In the genomic region with DNA sequence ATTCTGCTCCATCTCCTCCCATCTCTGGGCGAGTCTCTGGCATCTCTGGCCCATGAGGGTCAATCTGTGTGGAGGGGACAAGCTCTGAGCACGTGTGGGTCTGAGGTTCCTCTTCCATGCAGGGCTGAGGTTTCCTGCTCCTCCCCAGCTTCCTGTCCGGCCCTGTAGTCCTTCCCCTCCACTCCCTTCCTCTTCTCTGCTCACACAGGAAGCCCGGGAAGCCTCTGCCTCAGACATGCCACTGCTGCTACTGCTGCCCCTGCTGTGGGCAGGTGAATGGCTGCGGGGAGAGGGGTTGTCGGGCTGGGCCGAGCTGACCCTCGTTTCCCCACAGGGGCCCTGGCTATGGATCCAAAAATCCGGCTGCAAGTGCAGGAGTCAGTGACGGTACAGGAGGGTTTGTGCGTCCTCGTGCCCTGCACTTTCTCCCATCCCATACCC, we compare ENCODE assay signal across 15 cellular contexts. TPM values are rescaled to one million over a fixed set of nuclear protein-coding genes. Genes with fewer than 3 reads are reported as not detected.
A peak's percentile ranks its signal among the peaks of the same experiment; 100 is the strongest.
DNase-seq lines count a peak whose midpoint lies in the region; ATAC-seq and TF ChIP-seq lines count a peak whose summit lies in the region.
"Not testable (repeated sequence)": the region's sequence is repeated elsewhere in the genome, so short reads cannot be mapped to it uniquely, and the experiment has no call there.
"Had no signal": no experiment of that assay in that cellular context is flagged by ENCODE, and none has a peak within 500 bp of the region (broad histone marks: within the 10 kb centered on the region; RNA-seq: fewer than 3 reads in every experiment).

No MANE protein-coding gene starts in this region.

- H3K4me2 ChIP-seq in neuronal stem cell (ENCODE audit: insufficient read depth, low read length, poor library complexity, severe bottlenecking), result not testable (repeated sequence)

- not testable (repeated sequence) for H3K27me3 Mint-ChIP-seq in endothelial cell (ENCODE audit: unreplicated experiment)

- H4K91ac ChIP-seq in neuronal stem cell (ENCODE audit: low read depth, low read length, poor library complexity), result not testable (repeated sequence)

- H3K4me3 Mint-ChIP-seq in endothelial cell (ENCODE audit: unreplicated experiment), result not testable (repeated sequence)

- H2AFZ ChIP-seq in neuronal stem cell (ENCODE audit: low read length), result peak overlapping the region; percentile 85

- intact Hi-C loops in left colon (cut with DNase I, micrococcal nuclease); upper lobe of right lung (cut with DNase I): not testable (repeated sequence)

- H3K9me3 ChIP-seq in neuronal stem cell (replicated peaks in 1 of 2; ENCODE audit: control insufficient read depth in 2 of 2, insufficient read depth in 1 of 2, low read depth in 1 of 2, low read length in 2 of 2); upper lobe of right lung: not testable (repeated sequence)

- H2BK12ac ChIP-seq in neuronal stem cell (ENCODE audit: low read length), result not testable (repeated sequence)

- H2AK5ac ChIP-seq in neuronal stem cell (ENCODE audit: low read depth, low read length), result not testable (repeated sequence)

- not testable (repeated sequence) for TF ChIP-seq CTCF in endothelial cell (IDR thresholded peaks at IDR 0.05; ENCODE audit: unreplicated experiment); upper lobe of right lung (IDR thresholded peaks at IDR 0.05)

- not testable (repeated sequence) for H3K9ac ChIP-seq in neuronal stem cell (ENCODE audit: low read depth, low read length, poor library complexity)

- H3K4ac ChIP-seq in neuronal stem cell (ENCODE audit: low read length), result not testable (repeated sequence)

- DNase-seq in CMK (ENCODE audit: low read depth) (peak; percentile 74), KBM-7 (peak; percentile 88), OCI-M1 (lab: John Stamatoyannopoulos, UW) (peak; percentile 93), UCSD-AML1 (lab: John Stamatoyannopoulos, UW; ENCODE audit: unreplicated experiment) (peak; percentile 78), left colon (peak; percentile 11 to 30)
- DNase-seq in endothelial cell (ENCODE audit: low spot score); neuronal stem cell (ENCODE audit: low spot score); upper lobe of right lung: not testable (repeated sequence)

- not testable (repeated sequence) for H3K79me1 ChIP-seq in neuronal stem cell (ENCODE audit: low read depth, low read length)

- no CpG with 5 or more reads among the region's 12 CpGs for WGBS in neuronal stem cell (ENCODE audit: extremely low coverage in 2 of 2, insufficient read length in 2 of 2, insufficient replicate concordance in 1 of 2), 2 donors

- not testable (repeated sequence) for H2BK5ac ChIP-seq in neuronal stem cell (ENCODE audit: low read length)

- H3K36me3 ChIP-seq in neuronal stem cell (replicated peaks in 1 of 2; ENCODE audit: control insufficient read depth in 2 of 2, insufficient read depth in 2 of 2, low read length in 2 of 2); upper lobe of right lung: not testable (repeated sequence)

- not testable (repeated sequence) for H3K27ac ChIP-seq in neuronal stem cell (replicated peaks; ENCODE audit: low read length)
- peak overlapping the region; percentile 24 for H3K27ac ChIP-seq in upper lobe of right lung

- not testable (repeated sequence) for H3K27me3 ChIP-seq in neuronal stem cell (ENCODE audit: control insufficient read depth in 3 of 3, insufficient read depth in 3 of 3, low read depth in 1 of 3, low read length in 3 of 3); upper lobe of right lung

- in situ Hi-C loops in KBM-7 (cut with MboI; ENCODE audit: low pct_unique_long_range_greater_than_20kb, low sequenced_read_pairs), result not testable (repeated sequence)

- not testable (repeated sequence) for H4K8ac ChIP-seq in neuronal stem cell (ENCODE audit: low read depth, low read length)

- not testable (repeated sequence) for H3K9me3 Mint-ChIP-seq in endothelial cell (ENCODE audit: unreplicated experiment)

- not testable (repeated sequence) for H3K4me1 ChIP-seq in neuronal stem cell (ENCODE audit: control insufficient read depth in 2 of 2, insufficient read depth in 1 of 2, low read depth in 1 of 2, low read length in 2 of 2); upper lobe of right lung

- not testable (repeated sequence) for H3K23ac ChIP-seq in neuronal stem cell (ENCODE audit: low read depth, low read length, poor library complexity)

- H3K27ac Mint-ChIP-seq in endothelial cell (ENCODE audit: unreplicated experiment), result peak overlapping the region; percentile 82

- H3K4me3 ChIP-seq in neuronal stem cell (ENCODE audit: low read length in 2 of 2), result not testable (repeated sequence)
- H3K4me3 ChIP-seq in upper lobe of right lung, result peak overlapping the region; percentile 33

- not testable (repeated sequence) for H3K36me3 Mint-ChIP-seq in endothelial cell (ENCODE audit: low read depth, unreplicated experiment)

- not testable (repeated sequence) for H3K14ac ChIP-seq in neuronal stem cell (ENCODE audit: low read length)

- H2BK120ac ChIP-seq in neuronal stem cell (ENCODE audit: low read depth, low read length), result not testable (repeated sequence)

- not testable (repeated sequence) for H2BK15ac ChIP-seq in neuronal stem cell (ENCODE audit: low read length)

- not testable (repeated sequence) for ATAC-seq in left colon
- peak; percentile 96 for ATAC-seq in upper lobe of right lung

- H3K18ac ChIP-seq in neuronal stem cell (ENCODE audit: low read length), result not testable (repeated sequence)

- peaks cover 25% of the 10 kb centered on the region for H3K4me1 Mint-ChIP-seq in endothelial cell (ENCODE audit: unreplicated experiment)

RNA-seq across cellular contexts. Expression of a gene that starts 14.0 kb away (rescaled TPM):
- total RNA-seq in endothelial cell (ENCODE audit: unreplicated experiment) (21.7 TPM), left colon (1 to 10 TPM in 1 of 2 donors, under 1 TPM in 1; 0.98 to 2.9 TPM), upper lobe of right lung (20.7 TPM)
- not detected for polyA plus RNA-seq in neuronal stem cell (2013, experiment 1 of 2)
- not detected for polyA plus RNA-seq in neuronal stem cell (2013, experiment 2 of 2)
- total RNA-seq: cardiac muscle cell, epithelial cell of proximal tubule, myocyte, PC-9 had no signal
- polyA plus RNA-seq: cardiac muscle cell had no signal

RNA-seq across cellular contexts. Expression of a gene that starts 40.0 kb away (rescaled TPM):
- 2.8 TPM for total RNA-seq in endothelial cell (ENCODE audit: unreplicated experiment)
- not detected for total RNA-seq in left colon
- not detected for polyA plus RNA-seq in neuronal stem cell (2013, experiment 1 of 2)
- not detected for polyA plus RNA-seq in neuronal stem cell (2013, experiment 2 of 2)
- total RNA-seq in upper lobe of right lung, result not detected
- total RNA-seq: cardiac muscle cell; CD4-positive, alpha-beta T cell; dorsolateral prefrontal cortex; epithelial cell of proximal tubule; myocyte; PC-9; ureter had no signal
- polyA plus RNA-seq: cardiac muscle cell had no signal
